Comparison of ENCODE assay signal across 11 cellular contexts in genomic region chr9:107336718-107337360, GRCh38. TPM values are rescaled to one million over a fixed set of nuclear protein-coding genes. Genes with fewer than 3 reads are reported as not detected.
DNase-seq lines count a peak whose midpoint lies in the region; ATAC-seq and TF ChIP-seq lines count a peak whose summit lies in the region.
"Had no signal": no experiment of that assay in that cellular context is flagged by ENCODE, and none has a peak within 500 bp of the region (broad histone marks: within the 10 kb centered on the region; RNA-seq: fewer than 3 reads in every experiment).

No MANE protein-coding gene starts in this region.

- no peaks in the 10 kb centered on the region for H3K27me3 ChIP-seq in right cardiac atrium (ENCODE audit: control insufficient read depth, insufficient read depth)
- no peaks in the 10 kb centered on the region for H3K27me3 ChIP-seq in left ventricle myocardium inferior (ENCODE audit: low read depth)
- H3K27me3 ChIP-seq in WERI-Rb-1 (ENCODE audit: insufficient read depth, low read depth, severe bottlenecking), result no peaks in the 10 kb centered on the region
- H3K27me3 ChIP-seq in MM.1S (replicated peaks; ENCODE audit: insufficient read depth, low read length), result no peaks in the 10 kb centered on the region
- H3K27me3 ChIP-seq: spleen had no signal

- no peaks in the 10 kb centered on the region for H3K4me1 ChIP-seq in right cardiac atrium (ENCODE audit: control insufficient read depth, insufficient read depth, low read length)
- H3K4me1 ChIP-seq in left ventricle myocardium inferior, result peaks cover 43% of the 10 kb centered on the region
- H3K4me1 ChIP-seq in MM.1S (ENCODE audit: low read length), result 0 out of 2 replicates have a peak, but pooled peaks cover 7% of the 10 kb centered on the region

- H3K27ac ChIP-seq in right cardiac atrium (ENCODE audit: low read length) (peak overlapping the region; percentile 15), left ventricle myocardium inferior (replicated peaks) (no peak overlapping the region), angular gyrus (ENCODE audit: low read depth, low read length) (peak overlapping the region; percentile 66), WERI-Rb-1 (no peak overlapping the region), MM.1S (ENCODE audit: low read length) (no peak overlapping the region)
- H3K27ac ChIP-seq: spleen had no signal

- no peak overlapping the region for H2AFZ ChIP-seq in MM.1S (ENCODE audit: low read length)

- no peaks in the 10 kb centered on the region; the same call in 1 of the 2 replicates for H3K79me2 ChIP-seq in MM.1S (ENCODE audit: low read length)

- no peak overlapping the region for H3K9ac ChIP-seq in MM.1S (ENCODE audit: low read length)

- no peak overlapping the region for H3K4me2 ChIP-seq in MM.1S (ENCODE audit: low read depth, low read length)

- intact Hi-C loops in right cardiac atrium (cut with DNase I) (loop anchor here in 1 of 4 donors (10.0 kb wide), 1 partner anchor 52 kb away; the partner anchor contains the start of gene RAD23B), left ventricle myocardium inferior (cut with micrococcal nuclease) (no loop called here)

- no peak for TF ChIP-seq CTCF in left ventricle myocardium inferior (IDR thresholded peaks at IDR 0.05; ENCODE audit: borderline replicate concordance)
- TF ChIP-seq CTCF in WERI-Rb-1 (IDR thresholded peaks at IDR 0.05; ENCODE audit: low read depth, low read length), result no peak
- no peak for TF ChIP-seq CTCF in MM.1S (IDR thresholded peaks at IDR 0.05; ENCODE audit: low read length)

- peaks cover 16% of the 10 kb centered on the region; the same call in 1 of the 2 replicates for H3F3A ChIP-seq in MM.1S (ENCODE audit: insufficient read depth, low read length)

- 62% methylated on average over 6 of the region's 6 CpGs for WGBS in right cardiac atrium

- DNase-seq in right cardiac atrium, result no peak
- DNase-seq in left ventricle myocardium inferior, result no peak
- peak; percentile 40 for DNase-seq in iris pigment epithelial cell (ENCODE audit: low read depth)
- DNase-seq in ureter (ENCODE audit: low spot score), result peak; percentile 83
- DNase-seq in WERI-Rb-1, result no peak
- no peak for DNase-seq in MM.1S
- DNase-seq: activated naive CD4-positive, alpha-beta T cell; NCI-H1092 treated with DMSO at 0.1 percent for 48 hours; spleen had no signal

- H3K36me3 ChIP-seq in left ventricle myocardium inferior (peaks cover 31% of the 10 kb centered on the region), WERI-Rb-1 (peaks cover 42% of the 10 kb centered on the region), MM.1S (replicated peaks; ENCODE audit: insufficient read depth, low read length) (peaks cover 6% of the 10 kb centered on the region; the same call in 1 of the 2 replicates)

- ATAC-seq in right cardiac atrium, result peak; percentile 21 to 23
- no peak for ATAC-seq in HG03097 (IDR thresholded peaks at IDR 0.05; ENCODE audit: low FRiP score, unreplicated experiment)

- H4K20me1 ChIP-seq in MM.1S (ENCODE audit: insufficient read depth, low read length), result no peaks in the 10 kb centered on the region

- no peaks in the 10 kb centered on the region for H3K9me2 ChIP-seq in MM.1S (replicated peaks; ENCODE audit: insufficient read depth, low read length)

- H3K9me3 ChIP-seq in right cardiac atrium (ENCODE audit: control insufficient read depth, low read length) (no peaks in the 10 kb centered on the region), left ventricle myocardium inferior (replicated peaks) (no peaks in the 10 kb centered on the region), WERI-Rb-1 (ENCODE audit: severe bottlenecking) (no peaks in the 10 kb centered on the region), MM.1S (replicated peaks; ENCODE audit: insufficient read depth, low read length) (no peaks in the 10 kb centered on the region)
- H3K9me3 ChIP-seq: spleen had no signal

- H3K4me3 ChIP-seq in right cardiac atrium (ENCODE audit: low read length), result no peak overlapping the region
- H3K4me3 ChIP-seq in left ventricle myocardium inferior, result no peak overlapping the region
- H3K4me3 ChIP-seq in WERI-Rb-1 (ENCODE audit: low read depth, low read length), result no peak overlapping the region
- H3K4me3 ChIP-seq in MM.1S (ENCODE audit: low read length), result no peak overlapping the region
- H3K4me3 ChIP-seq: spleen had no signal

RNA-seq across cellular contexts. Expression of gene RAD23B, which starts 53.8 kb away (rescaled TPM):
- total RNA-seq in right cardiac atrium, result 10 to 100 TPM; 85.4 to 95.0 (median 89.9) TPM
- polyA plus RNA-seq in right cardiac atrium, result 47.5 TPM
- 104 TPM for total RNA-seq in left ventricle myocardium inferior
- total RNA-seq in ureter, result 132 TPM

Comparison
In these comparisons a context has a peak if more than half of its experiments do, and no peak if none do; other contexts are left out.
1. H3K27ac ChIP-seq: peak in right cardiac atrium (single experiment) and angular gyrus (single experiment); none in left ventricle myocardium inferior (single experiment), WERI-Rb-1 (single experiment) and MM.1S (single experiment).
2. DNase-seq: peak in iris pigment epithelial cell (single experiment) and ureter (single experiment); none in right cardiac atrium (0 of 3), left ventricle myocardium inferior (single experiment), WERI-Rb-1 (single experiment) and MM.1S (single experiment).